Comparison of ENCODE assay signal across 14 cellular contexts in genomic region chr1:2251786-2252185, GRCh38. TPM values are rescaled to one million over a fixed set of nuclear protein-coding genes. Genes with fewer than 3 reads are reported as not detected.
A peak's percentile ranks its signal among the peaks of the same experiment; 100 is the strongest.
DNase-seq lines count a peak whose midpoint lies in the region; ATAC-seq and TF ChIP-seq lines count a peak whose summit lies in the region.
"Had no signal": no experiment of that assay in that cellular context is flagged by ENCODE, and none has a peak within 500 bp of the region (broad histone marks: within the 10 kb centered on the region; RNA-seq: fewer than 3 reads in every experiment).

No MANE protein-coding gene starts in this region.

- no peaks in the 10 kb centered on the region for H3K27me3 Mint-ChIP-seq in activated naive CD4-positive, alpha-beta T cell treated with anti-CD3 and anti-CD28 coated beads for 36 hours (ENCODE audit: low read depth)
- no peaks in the 10 kb centered on the region for H3K27me3 Mint-ChIP-seq in mesothelial cell of epicardium (ENCODE audit: low read depth)
- H3K27me3 Mint-ChIP-seq in type B pancreatic cell: no peaks in the 10 kb centered on the region

- H3K27ac ChIP-seq in effector memory CD4-positive, alpha-beta T cell (ENCODE audit: insufficient read depth, low read length, poor library complexity, severe bottlenecking): peak overlapping the region; percentile 43
- H3K27ac ChIP-seq: left lung, SJSA1 had no signal

- H3K9me3 ChIP-seq in effector memory CD4-positive, alpha-beta T cell (ENCODE audit: control insufficient read depth, low read length): peaks cover 24% of the 10 kb centered on the region

- H3K9me3 Mint-ChIP-seq in activated naive CD4-positive, alpha-beta T cell treated with anti-CD3 and anti-CD28 coated beads for 36 hours: peaks cover 5% of the 10 kb centered on the region
- no peaks in the 10 kb centered on the region for H3K9me3 Mint-ChIP-seq in mesothelial cell of epicardium
- no peaks in the 10 kb centered on the region for H3K9me3 Mint-ChIP-seq in type B pancreatic cell

- peak; percentile 42 for DNase-seq in activated naive CD4-positive, alpha-beta T cell treated with anti-CD3 and anti-CD28 coated beads for 36 hours
- no peak for DNase-seq in activated naive CD4-positive, alpha-beta T cell treated with anti-CD3 and anti-CD28 coated beads, Interleukin-2, amount 50 U/mL, for 16 hours
- no peak for DNase-seq in effector memory CD4-positive, alpha-beta T cell
- DNase-seq in mesothelial cell of epicardium (ENCODE audit: low spot score in 2 of 2, unreplicated experiment in 2 of 2) (no peak), type B pancreatic cell (ENCODE audit: extremely low spot score, unreplicated experiment) (no peak), NCI-H1694 (lab: John Stamatoyannopoulos, UW) (no peak)
- DNase-seq in stimulated activated CD8-positive, alpha-beta memory T cell treated with anti-CD3 and anti-CD28 coated beads, Interleukin-4, amount 100 ng/mL, for 48 hours: no peak
- DNase-seq: activated CD4-positive, alpha-beta T cell treated with anti-CD3 and anti-CD28 coated beads for 1 hour; NCI-H526 treated with DMSO at 0.1 percent for 48 hours; nucleus accumbens; stimulated activated CD4-positive, alpha-beta T cell treated with anti-CD3 and anti-CD28 coated beads, Interleukin-4, amount 100 ng/mL, for 1 hour had no signal

- H3K36me3 Mint-ChIP-seq in activated naive CD4-positive, alpha-beta T cell treated with anti-CD3 and anti-CD28 coated beads for 36 hours (ENCODE audit: low read depth): peaks cover 25% of the 10 kb centered on the region
- peaks cover 3% of the 10 kb centered on the region for H3K36me3 Mint-ChIP-seq in mesothelial cell of epicardium
- peaks cover 9% of the 10 kb centered on the region for H3K36me3 Mint-ChIP-seq in type B pancreatic cell

- no peak for ATAC-seq in GM19395 (IDR thresholded peaks at IDR 0.05; ENCODE audit: unreplicated experiment)
- ATAC-seq: left lung had no signal

- intact Hi-C loops in activated naive CD4-positive, alpha-beta T cell treated with anti-CD3 and anti-CD28 coated beads for 36 hours (cut with micrococcal nuclease): no loop called here

- peak overlapping the region; percentile 83 for H3K27ac Mint-ChIP-seq in activated naive CD4-positive, alpha-beta T cell treated with anti-CD3 and anti-CD28 coated beads for 36 hours
- H3K27ac Mint-ChIP-seq in mesothelial cell of epicardium (peak overlapping the region; percentile 87), type B pancreatic cell (peak overlapping the region; percentile 79)

- no peaks in the 10 kb centered on the region for H3K27me3 ChIP-seq in effector memory CD4-positive, alpha-beta T cell (replicated peaks; ENCODE audit: control insufficient read depth, insufficient read depth, low read length, poor library complexity, severe bottlenecking)
- H3K27me3 ChIP-seq: left lung, SJSA1 had no signal

- no peak overlapping the region for H3K4me3 ChIP-seq in effector memory CD4-positive, alpha-beta T cell (ENCODE audit: insufficient read depth, low read depth, low read length, poor library complexity, severe bottlenecking)
- H3K4me3 ChIP-seq: left lung, SJSA1 had no signal

- H3K4me1 Mint-ChIP-seq in activated naive CD4-positive, alpha-beta T cell treated with anti-CD3 and anti-CD28 coated beads for 36 hours (ENCODE audit: low read depth): peaks cover 67% of the 10 kb centered on the region
- H3K4me1 Mint-ChIP-seq in mesothelial cell of epicardium (peaks cover 41% of the 10 kb centered on the region), type B pancreatic cell (ENCODE audit: unreplicated experiment) (peaks cover 27% of the 10 kb centered on the region)

- peaks cover 24% of the 10 kb centered on the region for H3K36me3 ChIP-seq in effector memory CD4-positive, alpha-beta T cell (ENCODE audit: control insufficient read depth, insufficient read depth, low read length)
- H3K36me3 ChIP-seq: left lung had no signal

- CTCF ChIA-PET in activated naive CD4-positive, alpha-beta T cell treated with anti-CD3 and anti-CD28 coated beads for 36 hours (lab: Charles Lee): no interaction called here

- H3K4me3 Mint-ChIP-seq in activated naive CD4-positive, alpha-beta T cell treated with anti-CD3 and anti-CD28 coated beads for 36 hours: no peak overlapping the region
- no peak overlapping the region for H3K4me3 Mint-ChIP-seq in mesothelial cell of epicardium
- peak overlapping the region; percentile 65 for H3K4me3 Mint-ChIP-seq in type B pancreatic cell

- TF ChIP-seq CTCF in mesothelial cell of epicardium (IDR thresholded peaks at IDR 0.05; ENCODE audit: unreplicated experiment) (no peak), type B pancreatic cell (conservative IDR thresholded peaks at IDR 0.05) (no peak)

- H3K4me1 ChIP-seq in effector memory CD4-positive, alpha-beta T cell (ENCODE audit: control insufficient read depth, insufficient read depth, low read length, poor library complexity, severe bottlenecking): peaks cover 72% of the 10 kb centered on the region

RNA-seq across cellular contexts. Expression of gene SKI, which starts 23.7 kb away (rescaled TPM):
- 10 to 100 TPM; 25.5 to 26.3 TPM for total RNA-seq in activated naive CD4-positive, alpha-beta T cell treated with anti-CD3 and anti-CD28 coated beads for 36 hours
- total RNA-seq in mesothelial cell of epicardium: 105 to 110 TPM (median 105 TPM) in 3 replicates
- 52.7 and 55.7 TPM in 2 replicates for total RNA-seq in type B pancreatic cell (ENCODE audit: low replicate concordance)

RNA-seq across cellular contexts. Expression of gene FAAP20, which starts 57.2 kb away (rescaled TPM):
- 10 to 100 TPM; 48.2 to 54.4 TPM for total RNA-seq in activated naive CD4-positive, alpha-beta T cell treated with anti-CD3 and anti-CD28 coated beads for 36 hours
- total RNA-seq in mesothelial cell of epicardium: 92.2 to 100 TPM (median 94.1 TPM) in 3 replicates
- 45.8 and 73.8 TPM in 2 replicates for total RNA-seq in type B pancreatic cell (ENCODE audit: low replicate concordance)
